ENCODE assay signal across 8 cellular contexts in genomic region chr1:151944859-151945575, GRCh38. TPM values are rescaled to one million over a fixed set of nuclear protein-coding genes. Genes with fewer than 3 reads are reported as not detected.
DNase-seq lines count a peak whose midpoint lies in the region; ATAC-seq and TF ChIP-seq lines count a peak whose summit lies in the region.

No MANE protein-coding gene starts in this region.

- no peaks in the 10 kb centered on the region for H3K36me3 Mint-ChIP-seq in CD4-positive, CD25-positive, alpha-beta regulatory T cell
- H3K36me3 Mint-ChIP-seq in dendritic cell treated with granulocyte-macrophage colony-stimulating factor and Interleukin-4, amounts not matched to agents 40 ng/mL and 50 ng/mL, for 4 days (ENCODE audit: low read depth), result no peaks in the 10 kb centered on the region
- no peaks in the 10 kb centered on the region for H3K36me3 Mint-ChIP-seq in natural killer cell treated with Interleukin-12 subunit alpha and Interleukin-12 subunit beta and Interleukin-15 and Interleukin-18, amount 100 ng/mL, for 72 hours

- H4K20me1 ChIP-seq in MM.1S (ENCODE audit: insufficient read depth, low read length), result no peaks in the 10 kb centered on the region

- H3K27ac ChIP-seq in CD4-positive, CD25-positive, alpha-beta regulatory T cell (ENCODE audit: insufficient read depth, low read length, poor library complexity, severe bottlenecking), result peak overlapping the region; percentile 95
- H3K27ac ChIP-seq in MM.1S (ENCODE audit: low read length), result no peak overlapping the region
- no peak overlapping the region for H3K27ac ChIP-seq in mesendoderm (ENCODE audit: low read depth, low read length)

- no peak overlapping the region for H3K23ac ChIP-seq in mesendoderm (ENCODE audit: low read length)

- no CpG with 5 or more reads among the region's 3 CpGs for WGBS in mesendoderm (ENCODE audit: extremely low coverage, insufficient coverage, low lambda C conversion rate)

- H3K27me3 ChIP-seq in CD4-positive, CD25-positive, alpha-beta regulatory T cell (ENCODE audit: control insufficient read depth, insufficient read depth, low read length), result no peaks in the 10 kb centered on the region
- no peaks in the 10 kb centered on the region for H3K27me3 ChIP-seq in MM.1S (replicated peaks; ENCODE audit: insufficient read depth, low read length)
- H3K27me3 ChIP-seq in mesendoderm (ENCODE audit: insufficient read depth, low read length, poor library complexity), result no peaks in the 10 kb centered on the region

- intact Hi-C loops in dendritic cell treated with granulocyte-macrophage colony-stimulating factor and Interleukin-4, amounts not matched to agents 40 ng/mL and 50 ng/mL, for 4 days (cut with micrococcal nuclease), result no loop called here

- H2BK5ac ChIP-seq in mesendoderm (ENCODE audit: low read length), result no peak overlapping the region

- no peak overlapping the region for H3K4ac ChIP-seq in mesendoderm (ENCODE audit: low read depth, low read length)

- no peak overlapping the region for H2AK5ac ChIP-seq in mesendoderm (ENCODE audit: low read length)

- H3K36me3 ChIP-seq in CD4-positive, CD25-positive, alpha-beta regulatory T cell (ENCODE audit: control insufficient read depth, insufficient read depth, low read length), result no peaks in the 10 kb centered on the region
- H3K36me3 ChIP-seq in MM.1S (replicated peaks; ENCODE audit: insufficient read depth, low read length) (no peaks in the 10 kb centered on the region), mesendoderm (ENCODE audit: control insufficient read depth, insufficient read depth, low read length) (no peaks in the 10 kb centered on the region)

- H3K9me3 ChIP-seq in CD4-positive, CD25-positive, alpha-beta regulatory T cell (ENCODE audit: control insufficient read depth in 2 of 2, low read length in 2 of 2), result no peaks in the 10 kb centered on the region
- H3K9me3 ChIP-seq in MM.1S (replicated peaks; ENCODE audit: insufficient read depth, low read length), result no peaks in the 10 kb centered on the region

- H4K8ac ChIP-seq in mesendoderm (ENCODE audit: low read depth, low read length), result no peak overlapping the region

- H3K4me3 ChIP-seq in CD4-positive, CD25-positive, alpha-beta regulatory T cell (ENCODE audit: low read depth, low read length), result peak overlapping the region; percentile 81
- no peak overlapping the region for H3K4me3 ChIP-seq in MM.1S (ENCODE audit: low read length)
- H3K4me3 ChIP-seq in mesendoderm (ENCODE audit: low read length), result no peak overlapping the region

- no peak overlapping the region for H3K18ac ChIP-seq in mesendoderm (ENCODE audit: low read length)

- no peaks in the 10 kb centered on the region for H3K9me3 Mint-ChIP-seq in CD4-positive, CD25-positive, alpha-beta regulatory T cell
- H3K9me3 Mint-ChIP-seq in dendritic cell treated with granulocyte-macrophage colony-stimulating factor and Interleukin-4, amounts not matched to agents 40 ng/mL and 50 ng/mL, for 4 days, result no peaks in the 10 kb centered on the region
- H3K9me3 Mint-ChIP-seq in natural killer cell treated with Interleukin-12 subunit alpha and Interleukin-12 subunit beta and Interleukin-15 and Interleukin-18, amount 100 ng/mL, for 72 hours, result no peaks in the 10 kb centered on the region

- no peak overlapping the region for H2BK15ac ChIP-seq in mesendoderm (replicated peaks; ENCODE audit: low read depth)

- no peak overlapping the region for H3K9ac ChIP-seq in MM.1S (ENCODE audit: low read length)
- no peak overlapping the region for H3K9ac ChIP-seq in mesendoderm (ENCODE audit: low read length)

- no peak for ATAC-seq in CD4-positive, CD25-positive, alpha-beta regulatory T cell (ENCODE audit: low read depth in 2 of 2)
- ATAC-seq in natural killer cell treated with Interleukin-12 subunit alpha and Interleukin-12 subunit beta and Interleukin-15 and Interleukin-18, amount 100 ng/mL, for 72 hours, result no peak

- H3K79me1 ChIP-seq in mesendoderm (ENCODE audit: low read length), result no peaks in the 10 kb centered on the region

- no peaks in the 10 kb centered on the region for H3K79me2 ChIP-seq in MM.1S (ENCODE audit: low read length)
- H3K79me2 ChIP-seq in mesendoderm (ENCODE audit: control insufficient read depth, insufficient read depth, low read length), result no peaks in the 10 kb centered on the region

- H3K4me2 ChIP-seq in MM.1S (ENCODE audit: low read depth, low read length), result 0 out of 2 replicates have a peak overlapping the region, but pooled peaks have one; percentile 0
- H3K4me2 ChIP-seq in mesendoderm (ENCODE audit: low read length), result no peak overlapping the region

- H3K27me3 Mint-ChIP-seq in CD4-positive, CD25-positive, alpha-beta regulatory T cell, result no peaks in the 10 kb centered on the region
- no peaks in the 10 kb centered on the region for H3K27me3 Mint-ChIP-seq in dendritic cell treated with granulocyte-macrophage colony-stimulating factor and Interleukin-4, amounts not matched to agents 40 ng/mL and 50 ng/mL, for 4 days
- peaks cover 0 to 3% of the 10 kb centered on the region in 2 donors for H3K27me3 Mint-ChIP-seq in natural killer cell treated with Interleukin-12 subunit alpha and Interleukin-12 subunit beta and Interleukin-15 and Interleukin-18, amount 100 ng/mL, for 72 hours

- H3K4me3 Mint-ChIP-seq in CD4-positive, CD25-positive, alpha-beta regulatory T cell, result peak overlapping the region; percentile 60 to 80 (median 67)
- H3K4me3 Mint-ChIP-seq in dendritic cell treated with granulocyte-macrophage colony-stimulating factor and Interleukin-4, amounts not matched to agents 40 ng/mL and 50 ng/mL, for 4 days, result peak overlapping the region; percentile 54
- H3K4me3 Mint-ChIP-seq in natural killer cell treated with Interleukin-12 subunit alpha and Interleukin-12 subunit beta and Interleukin-15 and Interleukin-18, amount 100 ng/mL, for 72 hours, result peak overlapping the region; percentile 80

- H2AFZ ChIP-seq in MM.1S (ENCODE audit: low read length), result 0 out of 2 replicates have a peak overlapping the region, but pooled peaks have one; percentile 0

- H3K9me2 ChIP-seq in MM.1S (replicated peaks; ENCODE audit: insufficient read depth, low read length), result no peaks in the 10 kb centered on the region

- H3K27ac Mint-ChIP-seq in CD4-positive, CD25-positive, alpha-beta regulatory T cell, result peak overlapping the region; percentile 82 to 96 (median 92)
- peak overlapping the region; percentile 91 for H3K27ac Mint-ChIP-seq in dendritic cell treated with granulocyte-macrophage colony-stimulating factor and Interleukin-4, amounts not matched to agents 40 ng/mL and 50 ng/mL, for 4 days
- H3K27ac Mint-ChIP-seq in natural killer cell treated with Interleukin-12 subunit alpha and Interleukin-12 subunit beta and Interleukin-15 and Interleukin-18, amount 100 ng/mL, for 72 hours, result peak overlapping the region; percentile 88 to 90

- no peak overlapping the region for H3K56ac ChIP-seq in mesendoderm (ENCODE audit: low read length)

- no peak for TF ChIP-seq CTCF in MM.1S (IDR thresholded peaks at IDR 0.05; ENCODE audit: low read length)

- peaks cover 31% of the 10 kb centered on the region for H3K4me1 ChIP-seq in CD4-positive, CD25-positive, alpha-beta regulatory T cell (ENCODE audit: control insufficient read depth, insufficient read depth, low read length, poor library complexity, severe bottlenecking)
- 0 out of 2 replicates have a peak, but pooled peaks cover 9% of the 10 kb centered on the region for H3K4me1 ChIP-seq in MM.1S (ENCODE audit: low read length)
- no peaks in the 10 kb centered on the region for H3K4me1 ChIP-seq in mesendoderm (ENCODE audit: control insufficient read depth, low read depth, low read length)

- peaks cover 14 to 48% (median 44%) of the 10 kb centered on the region in 4 donors for H3K4me1 Mint-ChIP-seq in CD4-positive, CD25-positive, alpha-beta regulatory T cell
- H3K4me1 Mint-ChIP-seq in dendritic cell treated with granulocyte-macrophage colony-stimulating factor and Interleukin-4, amounts not matched to agents 40 ng/mL and 50 ng/mL, for 4 days (ENCODE audit: low read depth), result peaks cover 58% of the 10 kb centered on the region
- H3K4me1 Mint-ChIP-seq in natural killer cell treated with Interleukin-12 subunit alpha and Interleukin-12 subunit beta and Interleukin-15 and Interleukin-18, amount 100 ng/mL, for 72 hours (ENCODE audit: low read depth in 2 of 2), result peaks cover 25 to 40% of the 10 kb centered on the region in 2 donors

- H3F3A ChIP-seq in MM.1S (ENCODE audit: insufficient read depth, low read length), result no peaks in the 10 kb centered on the region

- no peak overlapping the region for H4K5ac ChIP-seq in mesendoderm (ENCODE audit: low read length)

- DNase-seq in CD4-positive, CD25-positive, alpha-beta regulatory T cell, result no peak
- no peak for DNase-seq in MM.1S
- DNase-seq in natural killer cell treated with Interleukin-12 subunit alpha and Interleukin-12 subunit beta and Interleukin-15 and Interleukin-18, amount 100 ng/mL, for 72 hours (ENCODE audit: low spot score), result no peak
- DNase-seq in NCI-H1930 (lab: John Stamatoyannopoulos, UW), result no peak
- no peak for DNase-seq in NCI-H1048 (lab: John Stamatoyannopoulos, UW)
- no peak for DNase-seq in mesendoderm
- DNase-seq in T-helper 9 cell, result no peak

- H2BK120ac ChIP-seq in mesendoderm (ENCODE audit: low read depth, low read length), result no peak overlapping the region

RNA-seq across cellular contexts. Expression of gene THEM4, which starts 35.7 kb away (rescaled TPM):
- 69.5 TPM for total RNA-seq in CD4-positive, CD25-positive, alpha-beta regulatory T cell
- polyA plus RNA-seq in CD4-positive, CD25-positive, alpha-beta regulatory T cell, result 100 to 1,000 TPM in 3 of 4 donors, 10 to 100 TPM in 1; 99.1 to 146 (median 123) TPM
- total RNA-seq in natural killer cell treated with Interleukin-12 subunit alpha and Interleukin-12 subunit beta and Interleukin-15 and Interleukin-18, amount 100 ng/mL, for 72 hours, result 10 to 100 TPM; 17.0 to 19.6 TPM
- 8.5 TPM for polyA plus RNA-seq in mesendoderm (2013, experiment 1 of 2)
- 8.4 TPM for polyA plus RNA-seq in mesendoderm (2013, experiment 2 of 2)

RNA-seq across cellular contexts. Expression of gene S100A10, which starts 48.6 kb away (rescaled TPM):
- 405 TPM for total RNA-seq in CD4-positive, CD25-positive, alpha-beta regulatory T cell
- polyA plus RNA-seq in CD4-positive, CD25-positive, alpha-beta regulatory T cell, result 1,000 to 10,000 TPM; 1,242 to 1,844 (median 1,500) TPM
- 100 to 1,000 TPM; 152 to 263 TPM for total RNA-seq in natural killer cell treated with Interleukin-12 subunit alpha and Interleukin-12 subunit beta and Interleukin-15 and Interleukin-18, amount 100 ng/mL, for 72 hours
- polyA plus RNA-seq in mesendoderm (2013, experiment 1 of 2), result 181 TPM
- 187 TPM for polyA plus RNA-seq in mesendoderm (2013, experiment 2 of 2)
